ENCODE assay signal across 25 cellular contexts in the genomic region with DNA sequence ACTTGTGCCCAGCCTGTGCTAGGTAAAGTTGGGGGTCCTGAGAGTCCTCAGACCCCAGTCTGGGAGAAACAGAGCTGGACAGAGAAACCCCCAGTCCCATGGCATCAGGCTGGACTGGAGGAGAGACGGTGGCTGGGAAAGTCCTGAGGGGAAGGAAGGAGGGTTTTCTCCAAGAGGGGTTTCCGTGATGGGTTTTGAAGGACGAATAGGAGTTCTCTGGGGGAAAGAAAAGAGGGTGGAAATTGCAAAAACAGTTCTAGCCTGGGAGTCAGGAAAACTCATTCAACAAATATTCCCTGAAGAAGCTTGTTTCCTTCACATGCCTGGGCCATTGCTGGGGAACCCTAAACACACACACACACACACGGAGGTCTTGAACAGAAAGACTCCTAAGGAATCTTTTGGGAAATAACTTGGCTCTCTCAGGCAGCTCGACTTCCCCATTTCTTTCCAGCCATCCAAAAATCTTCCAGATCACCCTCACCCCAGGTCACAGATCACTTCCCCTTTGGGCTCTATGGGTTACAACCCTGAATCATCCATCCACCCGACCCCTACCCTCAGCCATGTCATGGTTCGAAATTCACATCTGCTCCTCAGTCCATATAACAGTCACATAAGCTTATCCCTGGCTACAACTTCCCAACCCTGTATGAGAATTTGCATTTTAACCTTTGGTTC.
"Had no signal": no experiment of that assay in that cellular context is flagged by ENCODE, and none has a peak within 500 bp of the region (broad histone marks: within the 10 kb centered on the region; RNA-seq: fewer than 3 reads in every experiment).

No MANE protein-coding gene starts in this region.

- DNase-seq: activated CD4-positive, alpha-beta T cell treated with anti-CD3 and anti-CD28 coated beads for 4 hours; activated CD4-positive, alpha-beta T cell treated with anti-CD3 and anti-CD28 coated beads, Interleukin-2, amount 50 U/mL, for 4 hours; activated effector memory CD4-positive, alpha-beta T cell treated with Interleukin-2 at 50 U/mL for 16 hours; activated naive CD4-positive, alpha-beta T cell treated with Interleukin-2 at 50 U/mL for 16 hours; anterior cingulate cortex; effector CD8-positive, alpha-beta T cell; glutamatergic neuron; islet precursor cell; left ventricle myocardium inferior; mucosa of descending colon; stimulated activated CD4-positive, alpha-beta T cell treated with anti-CD3 and anti-CD28 coated beads, Interleukin-12 subunit alpha, Interleukin-12 subunit beta, amount 100 ng/mL, for 4 hours; stimulated activated CD4-positive, alpha-beta T cell treated with anti-CD3 and anti-CD28 coated beads, Interleukin-4, amount 100 ng/mL, for 1 hour; stimulated activated naive CD8-positive, alpha-beta T cell treated with anti-CD3 and anti-CD28 coated beads, Interleukin-15, Interleukin-2, amounts not matched to agents 100 U/mL and 50 U/mL, for 24 hours; testis; transverse colon had no signal

- FAIRE-seq: bronchial epithelial cell, colon, endometrium, frontal cortex, urothelium cell line had no signal

- H3K79me2 ChIP-seq: hepatocyte had no signal

- H3K4me2 ChIP-seq: hepatocyte had no signal

- H3K4me3 ChIP-seq: hepatocyte, left ventricle myocardium inferior, lung, mucosa of descending colon, skin epidermis, testis, transverse colon had no signal

- H3K27me3 ChIP-seq: testis had no signal

- H2AFZ ChIP-seq: hepatocyte had no signal

- H3K9me3 ChIP-seq: left ventricle myocardium inferior, mucosa of descending colon, testis, transverse colon had no signal

- H3K27ac ChIP-seq: hepatocyte, left ventricle myocardium inferior, skin epidermis, testis, transverse colon had no signal

- H3K36me3 ChIP-seq: left ventricle myocardium inferior, transverse colon had no signal

- ATAC-seq: mucosa of descending colon; natural killer cell treated with Interleukin-12 subunit alpha and Interleukin-12 subunit beta and Interleukin-15 and Interleukin-18, amount 100 ng/mL, for 72 hours; sciatic nerve; stimulated activated naive CD8-positive, alpha-beta T cell treated with anti-CD3 and anti-CD28 coated beads, Interleukin-15, Interleukin-2, amounts not matched to agents 100 U/mL and 50 U/mL, for 24 hours had no signal
